Comparison of ENCODE assay signal across 23 cellular contexts in the genomic region with DNA sequence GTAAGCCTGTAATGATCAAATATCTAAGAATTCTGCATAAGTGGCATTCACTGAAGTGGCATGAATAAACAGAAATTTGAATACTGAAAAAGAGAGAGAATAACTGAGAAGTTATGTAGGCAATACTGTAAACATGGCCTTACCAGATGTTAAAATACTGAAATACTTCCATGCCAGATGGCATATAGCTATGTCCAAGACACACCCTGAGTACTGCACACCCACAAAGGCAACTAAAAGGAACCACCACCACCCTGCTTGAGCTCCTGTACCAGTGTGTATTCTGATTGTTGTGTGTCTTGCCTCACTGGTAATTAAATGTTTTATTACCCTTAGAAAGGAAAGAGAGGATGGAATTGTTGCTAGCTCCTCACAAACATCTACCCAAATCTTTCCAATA.
"Had no signal": no experiment of that assay in that cellular context is flagged by ENCODE, and none has a peak within 500 bp of the region (broad histone marks: within the 10 kb centered on the region; RNA-seq: fewer than 3 reads in every experiment).

No MANE protein-coding gene starts in this region.

- H3K4me2 ChIP-seq: hepatocyte had no signal

- H3K27ac ChIP-seq: cardiac muscle cell, hepatocyte, left ventricle myocardium inferior, neutrophil, pancreas, psoas muscle, right atrium auricular region had no signal

- H2AFZ ChIP-seq: hepatocyte had no signal

- DNase-seq: activated CD4-positive, alpha-beta T cell treated with anti-CD3 and anti-CD28 coated beads, Interleukin-2, amount 50 U/mL, for 4 hours; activated CD8-positive, alpha-beta memory T cell treated with anti-CD3 and anti-CD28 coated beads for 24 hours; activated CD8-positive, alpha-beta memory T cell treated with anti-CD3 and anti-CD28 coated beads, Interleukin-2, amount 50 U/mL, for 4 hours; activated naive CD4-positive, alpha-beta T cell; activated T-cell treated with anti-CD3 and anti-CD28 coated beads, Interleukin-2, amount 50 U/mL, for 24 hours; effector CD8-positive, alpha-beta T cell; erythroblast; glutamatergic neuron; immature natural killer cell; kidney glomerular epithelial cell; left ventricle myocardium inferior; natural killer cell; pancreas; psoas muscle; stimulated activated CD4-positive, alpha-beta T cell treated with anti-CD3 and anti-CD28 coated beads, Interleukin-1b, Interleukin-23, amount 100 ng/mL, for 48 hours; substantia nigra; T-helper 1 cell; transverse colon had no signal

- H3K27me3 ChIP-seq: cardiac muscle cell, hepatocyte, neutrophil, pancreas, right atrium auricular region, transverse colon had no signal

- ATAC-seq: activated T-helper 17 cell treated with anti-CD3 and anti-CD28 coated beads, Interleukin-2, amount 50 U/mL, for 72 hours; natural killer cell; pancreas; psoas muscle had no signal

- H3K4me3 ChIP-seq: cardiac muscle cell, hepatocyte, left ventricle myocardium inferior, pancreas, psoas muscle, right atrium auricular region, transverse colon had no signal

- H3K9me3 ChIP-seq: left ventricle myocardium inferior, neutrophil, pancreas, psoas muscle, right atrium auricular region, transverse colon had no signal

- H3K4me1 ChIP-seq: pancreas, transverse colon had no signal

- H3K79me2 ChIP-seq: hepatocyte had no signal

- H3K36me3 ChIP-seq: cardiac muscle cell, left ventricle myocardium inferior, neutrophil, pancreas, right atrium auricular region, transverse colon had no signal
